In genomic region chr10:32346134-32346550, GRCh38 we compare ENCODE assay signal across 1 cellular context.
TF ChIP-seq lines count a peak whose summit lies in the region.

No MANE protein-coding gene starts in this region.

TF ChIP-seq in GM12878, 131 proteins besides CTCF, POLR2A, EP300 and RAD21 (continued from another document and continues in another):
- TF ChIP-seq SMC3 (IDR thresholded peaks at IDR 0.05; ENCODE audit: borderline replicate concordance, low read length) (peak; percentile 85), ZBTB4 (CRISPR knock-in tag; IDR thresholded peaks at IDR 0.05) (peak; percentile 78; the same call in 1 of the 2 replicates), ZNF274 (IDR thresholded peaks at IDR 0.05; ENCODE audit: insufficient read depth, insufficient read length) (no peak), BMI1 (IDR thresholded peaks at IDR 0.05; ENCODE audit: borderline replicate concordance) (no peak), POU2F2 (IDR thresholded peaks at IDR 0.05; ENCODE audit: borderline replicate concordance, low read depth, low read length) (peak; percentile 49; the same call in 1 of the 3 replicates), ATF3 (IDR thresholded peaks at IDR 0.05; ENCODE audit: borderline replicate concordance, extremely low read depth, low read depth, low read length) (peak; percentile 78; the same call in 1 of the 2 replicates), NRF1 (conservative IDR thresholded peaks at IDR 0.05; ENCODE audit: low read depth, low read length) (no peak), ESRRA (IDR thresholded peaks at IDR 0.05; ENCODE audit: low read length) (no peak), ATF7 (IDR thresholded peaks at IDR 0.05; ENCODE audit: low read depth) (no peak), SRF (IDR thresholded peaks at IDR 0.05; ENCODE audit: low read depth in 2 of 2, low read length in 2 of 2) (0 out of 4 replicates have a peak, but pooled peaks of 1 of the 2 experiments have one; percentile 42), YY1 (IDR thresholded peaks at IDR 0.05; ENCODE audit: low read depth, low read length) (peak; percentile 98), E4F1 (IDR thresholded peaks at IDR 0.05; ENCODE audit: borderline replicate concordance, partially characterized antibody) (no peak), ZZZ3 (IDR thresholded peaks at IDR 0.05; ENCODE audit: control insufficient read depth, insufficient read length, low read depth) (no peak), MTA2 (IDR thresholded peaks at IDR 0.05; ENCODE audit: low read depth) (no peak), SMAD5 (IDR thresholded peaks at IDR 0.05; ENCODE audit: low read depth) (peak; percentile 18; the same call in 1 of the 2 replicates), TCF7 (IDR thresholded peaks at IDR 0.05; ENCODE audit: borderline replicate concordance) (no peak), ELK1 (IDR thresholded peaks at IDR 0.05; ENCODE audit: low read depth, low read length) (peak; percentile 37; the same call in 1 of the 2 replicates), LARP7 (IDR thresholded peaks at IDR 0.05) (peak; percentile 64), RCOR1 (conservative IDR thresholded peaks at IDR 0.05; ENCODE audit: low read depth, low read length) (peak; percentile 88; the same call in 1 of the 2 replicates), BCL11A (IDR thresholded peaks at IDR 0.05; ENCODE audit: low read depth, low read length) (no peak), SREBF2 (IDR thresholded peaks at IDR 0.05; ENCODE audit: low read length) (no peak), PAX5 (IDR thresholded peaks at IDR 0.05; ENCODE audit: borderline replicate concordance, low read depth, low read length) (0 out of 2 replicates have a peak, but pooled peaks have one; percentile 5), SUPT20H (IDR thresholded peaks at IDR 0.05; ENCODE audit: borderline replicate concordance, control insufficient read depth, low read depth, low read length) (no peak), CBFB (IDR thresholded peaks at IDR 0.05; ENCODE audit: low read depth) (no peak), POLR2AphosphoS5 (IDR thresholded peaks at IDR 0.05; ENCODE audit: low read length) (no peak; the same call in 1 of the 2 replicates), PRDM15 (CRISPR knock-in tag; IDR thresholded peaks at IDR 0.05) (peak; percentile 52; the same call in 1 of the 2 replicates), RUNX3 (IDR thresholded peaks at IDR 0.05; ENCODE audit: low read length) (peak; percentile 54; the same call in 1 of the 2 replicates), HSF1 (IDR thresholded peaks at IDR 0.05; ENCODE audit: low read depth, low read length) (no peak), CEBPB (IDR thresholded peaks at IDR 0.05; ENCODE audit: borderline replicate concordance in 1 of 2, low read depth in 2 of 2, low read length in 2 of 2) (no peak), IKZF2 (IDR thresholded peaks at IDR 0.05) (peak; percentile 69 to 81), RBBP5 (conservative IDR thresholded peaks at IDR 0.05) (no peak), NFYA (IDR thresholded peaks at IDR 0.05; ENCODE audit: borderline replicate concordance, low read depth, low read length) (no peak), POLR2AphosphoS2 (IDR thresholded peaks at IDR 0.05; ENCODE audit: low read depth, low read length) (0 out of 2 replicates have a peak, but pooled peaks have one; percentile 38), SMAD1 (IDR thresholded peaks at IDR 0.05; ENCODE audit: low read depth, partially characterized antibody) (no peak), ZBTB40 (IDR thresholded peaks at IDR 0.05; ENCODE audit: borderline replicate concordance) (no peak), MTA3 (IDR thresholded peaks at IDR 0.05; ENCODE audit: borderline replicate concordance, low read length) (no peak), MYB (IDR thresholded peaks at IDR 0.05; ENCODE audit: borderline replicate concordance, low read depth, low read length) (no peak), ZBTB11 (CRISPR knock-in tag; IDR thresholded peaks at IDR 0.05) (peak; percentile 72)
